ENCODE assay signal across 8 cellular contexts in genomic region chr2:154402138-154402714, GRCh38.
A peak's percentile ranks its signal among the peaks of the same experiment; 100 is the strongest.
DNase-seq lines count a peak whose midpoint lies in the region; ATAC-seq and TF ChIP-seq lines count a peak whose summit lies in the region.

No MANE protein-coding gene starts in this region.

- peak; percentile 67 for TF ChIP-seq CTCF in A673 (conservative IDR thresholded peaks at IDR 0.05; ENCODE audit: low read depth, low read length)
- peak; percentile 14 to 52 (median 31) for TF ChIP-seq CTCF in body of pancreas (IDR thresholded peaks at IDR 0.05)

- TF ChIP-seq POLR2A in body of pancreas (IDR thresholded peaks at IDR 0.05): no peak

- H3K27ac Mint-ChIP-seq in naive thymus-derived CD8-positive, alpha-beta T cell: no peak overlapping the region
- H3K27ac Mint-ChIP-seq in activated CD8-positive, alpha-beta memory T cell treated with anti-CD3 and anti-CD28 coated beads, Interleukin-2, amount 10 ng/mL, durations not matched to agents 7 days and 5 days: no peak overlapping the region

- 18 to 23% methylated on average over 5 of the region's 5 CpGs for whole genome bisulfite sequencing in body of pancreas, 2 donors

- intact Hi-C loops in A673 (cut with micrococcal nuclease; ENCODE audit: unreplicated experiment): loop anchor here (1.0 to 5.0 kb wide), 2 partner anchors 820 to 908 kb away; no protein-coding TSS in a partner anchor
- intact Hi-C loops in body of pancreas (cut with DNase I): no loop called here

- POLR2A ChIA-PET in A673 (lab: Charles Lee; ENCODE audit: low non-redundant PET): no interaction called here
- POLR2A ChIA-PET in naive thymus-derived CD8-positive, alpha-beta T cell (lab: Charles Lee): no interaction called here

- ATAC-seq in GM18907 (IDR thresholded peaks at IDR 0.05; ENCODE audit: unreplicated experiment) (peak; percentile 56), body of pancreas (peak; percentile 38)
- ATAC-seq in naive thymus-derived CD8-positive, alpha-beta T cell: peak; percentile 45 to 60
- ATAC-seq in activated CD8-positive, alpha-beta memory T cell treated with anti-CD3 and anti-CD28 coated beads, Interleukin-2, amount 10 ng/mL, durations not matched to agents 7 days and 5 days: no peak
- ATAC-seq in stimulated activated naive CD8-positive, alpha-beta T cell treated with anti-CD3 and anti-CD28 coated beads, Interleukin-15, Interleukin-2, amounts not matched to agents 100 U/mL and 50 U/mL, for 24 hours: no peak

- CTCF ChIA-PET in A673 (lab: Charles Lee): no interaction called here
- CTCF ChIA-PET in activated CD8-positive, alpha-beta memory T cell treated with anti-CD3 and anti-CD28 coated beads, Interleukin-2, amount 10 ng/mL, durations not matched to agents 7 days and 5 days (lab: Charles Lee): interaction anchor here (0.7 kb wide), 1 partner anchor 27 kb away, joined by 3 read pairs; no protein-coding TSS in a partner anchor

- no peak overlapping the region for H3K27ac ChIP-seq in A673 (ENCODE audit: low read depth, low read length, poor library complexity, severe bottlenecking)
- no peak overlapping the region for H3K27ac ChIP-seq in body of pancreas

- no TSS peak for BruUV-seq in A673 (replicated peaks; lab: Mats Ljungman, UMichigan)

- no peaks in the 10 kb centered on the region for H3K9me3 ChIP-seq in A673 (ENCODE audit: low read depth, low read length, poor library complexity, severe bottlenecking)
- no peaks in the 10 kb centered on the region for H3K9me3 ChIP-seq in body of pancreas

- no peaks in the 10 kb centered on the region for H3K27me3 Mint-ChIP-seq in naive thymus-derived CD8-positive, alpha-beta T cell
- H3K27me3 Mint-ChIP-seq in activated CD8-positive, alpha-beta memory T cell treated with anti-CD3 and anti-CD28 coated beads, Interleukin-2, amount 10 ng/mL, durations not matched to agents 7 days and 5 days: no peaks in the 10 kb centered on the region

- peaks cover 0 to 4% (median 0%) of the 10 kb centered on the region in 9 donors for H3K9me3 Mint-ChIP-seq in naive thymus-derived CD8-positive, alpha-beta T cell
- H3K9me3 Mint-ChIP-seq in activated CD8-positive, alpha-beta memory T cell treated with anti-CD3 and anti-CD28 coated beads, Interleukin-2, amount 10 ng/mL, durations not matched to agents 7 days and 5 days (ENCODE audit: low read depth): peaks cover 5% of the 10 kb centered on the region

- H3K27me3 ChIP-seq in A673 (replicated peaks; ENCODE audit: insufficient read depth, low read depth, low read length, poor library complexity): no peaks in the 10 kb centered on the region
- H3K27me3 ChIP-seq in body of pancreas: no peaks in the 10 kb centered on the region

- peak; percentile 74 for DNase-seq in A673 (ENCODE audit: low spot score)
- DNase-seq in NCI-H146 treated with DMSO at 0.1 percent for 48 hours (lab: John Stamatoyannopoulos, UW; ENCODE audit: unreplicated experiment): peak; percentile 6
- no peak for DNase-seq in body of pancreas
- peak in 3 of 10 donors; percentile 1 to 45 (median 39) for DNase-seq in naive thymus-derived CD8-positive, alpha-beta T cell
- DNase-seq in T1000 (lab: John Stamatoyannopoulos, UW): no peak
- DNase-seq in activated CD8-positive, alpha-beta memory T cell treated with anti-CD3 and anti-CD28 coated beads, Interleukin-2, amount 10 ng/mL, durations not matched to agents 7 days and 5 days: no peak
- no peak for DNase-seq in stimulated activated naive CD8-positive, alpha-beta T cell treated with anti-CD3 and anti-CD28 coated beads, Interleukin-15, Interleukin-2, amounts not matched to agents 100 U/mL and 50 U/mL, for 24 hours

- peaks cover 0 to 9% (median 5%) of the 10 kb centered on the region in 4 donors for H3K4me1 Mint-ChIP-seq in naive thymus-derived CD8-positive, alpha-beta T cell
- H3K4me1 Mint-ChIP-seq in activated CD8-positive, alpha-beta memory T cell treated with anti-CD3 and anti-CD28 coated beads, Interleukin-2, amount 10 ng/mL, durations not matched to agents 7 days and 5 days: no peaks in the 10 kb centered on the region

- H3K4me3 ChIP-seq in A673 (ENCODE audit: low read depth, low read length, poor library complexity, severe bottlenecking): no peak overlapping the region
- no peak overlapping the region for H3K4me3 ChIP-seq in body of pancreas

- H3K36me3 ChIP-seq in A673 (ENCODE audit: insufficient read depth, low read length, poor library complexity, severe bottlenecking) (no peaks in the 10 kb centered on the region), body of pancreas (replicated peaks in 1 of 2; ENCODE audit: insufficient read depth in 1 of 2, low read depth in 2 of 2) (no peaks in the 10 kb centered on the region)

- H3K36me3 Mint-ChIP-seq in naive thymus-derived CD8-positive, alpha-beta T cell: no peaks in the 10 kb centered on the region
- no peaks in the 10 kb centered on the region for H3K36me3 Mint-ChIP-seq in activated CD8-positive, alpha-beta memory T cell treated with anti-CD3 and anti-CD28 coated beads, Interleukin-2, amount 10 ng/mL, durations not matched to agents 7 days and 5 days

- H3K4me3 Mint-ChIP-seq in naive thymus-derived CD8-positive, alpha-beta T cell: no peak overlapping the region
- no peak overlapping the region for H3K4me3 Mint-ChIP-seq in activated CD8-positive, alpha-beta memory T cell treated with anti-CD3 and anti-CD28 coated beads, Interleukin-2, amount 10 ng/mL, durations not matched to agents 7 days and 5 days

- H3K4me1 ChIP-seq in A673 (ENCODE audit: insufficient read depth, low read length, poor library complexity, severe bottlenecking): no peaks in the 10 kb centered on the region
- H3K4me1 ChIP-seq in body of pancreas: no peaks in the 10 kb centered on the region

Comparison
In these comparisons a context has a peak if more than half of its experiments do, and no peak if none do; other contexts are left out.
1. DNase-seq: peak in A673 (single experiment) and NCI-H146 treated with DMSO at 0.1 percent for 48 hours (single experiment); none in body of pancreas (0 of 4), T1000 (single experiment), activated CD8-positive, alpha-beta memory T cell treated with anti-CD3 and anti-CD28 coated beads, Interleukin-2, amount 10 ng/mL, durations not matched to agents 7 days and 5 days (single experiment) and stimulated activated naive CD8-positive, alpha-beta T cell treated with anti-CD3 and anti-CD28 coated beads, Interleukin-15, Interleukin-2, amounts not matched to agents 100 U/mL and 50 U/mL, for 24 hours (single experiment).
2. ATAC-seq: peak in GM18907 (single experiment), body of pancreas (single experiment) and naive thymus-derived CD8-positive, alpha-beta T cell (2 of 2); none in activated CD8-positive, alpha-beta memory T cell treated with anti-CD3 and anti-CD28 coated beads, Interleukin-2, amount 10 ng/mL, durations not matched to agents 7 days and 5 days (single experiment) and stimulated activated naive CD8-positive, alpha-beta T cell treated with anti-CD3 and anti-CD28 coated beads, Interleukin-15, Interleukin-2, amounts not matched to agents 100 U/mL and 50 U/mL, for 24 hours (single experiment).